ENCODE assay signal across 28 cellular contexts in genomic region chr14:85447883-85448282, GRCh38.
"Had no signal": no experiment of that assay in that cellular context is flagged by ENCODE, and none has a peak within 500 bp of the region (broad histone marks: within the 10 kb centered on the region; RNA-seq: fewer than 3 reads in every experiment).

No MANE protein-coding gene starts in this region.

- H3K4me1 ChIP-seq: neural progenitor cell, parathyroid adenoma, psoas muscle, right lobe of liver, stomach, upper lobe of left lung, vagina had no signal

- H3K27me3 Mint-ChIP-seq: progenitor cell of endocrine pancreas; stimulated activated naive B cell treated with anti-CD40 and anti-IgM and Interleukin-4, amounts not matched to agents 10 μg/mL and 1 μg/mL and 100 μg/mL, for 72 hours; stimulated activated naive CD8-positive, alpha-beta T cell treated with anti-CD3 and anti-CD28 coated beads, Interleukin-15, Interleukin-2, amounts not matched to agents 100 ng/mL and 50 ng/mL, for 24 hours had no signal

- H3K4me2 ChIP-seq: neural progenitor cell had no signal

- H3K36me3 ChIP-seq: neural progenitor cell, ovary, right lobe of liver, sigmoid colon, stomach, thoracic aorta, thyroid gland, tibial nerve, upper lobe of left lung, vagina had no signal

- H3K9me3 Mint-ChIP-seq: nephron; neural progenitor cell; stimulated activated naive B cell treated with anti-CD40 and anti-IgM and Interleukin-4, amounts not matched to agents 10 μg/mL and 1 μg/mL and 100 μg/mL, for 72 hours had no signal

- H3K27me3 ChIP-seq: neural progenitor cell, ovary, right lobe of liver, sigmoid colon, stomach, thyroid gland, tibial nerve, upper lobe of left lung, vagina had no signal

- H3K4me1 Mint-ChIP-seq: neural progenitor cell; stimulated activated effector memory CD8-positive, alpha-beta T cell treated with anti-CD3 and anti-CD28 coated beads, Interleukin-12 subunit alpha, Interleukin-12 subunit beta, amount 100 ng/mL, for 72 hours; stimulated activated naive B cell treated with anti-CD40 and anti-IgM and Interleukin-4, amounts not matched to agents 10 μg/mL and 1 μg/mL and 100 μg/mL, for 72 hours had no signal

- H3K4me3 ChIP-seq: neural progenitor cell, ovary, psoas muscle, right lobe of liver, sigmoid colon, stomach, thoracic aorta, thyroid gland, tibial nerve, upper lobe of left lung, vagina had no signal

- H3K4me3 Mint-ChIP-seq: nephron; neural progenitor cell; stimulated activated effector memory CD8-positive, alpha-beta T cell treated with anti-CD3 and anti-CD28 coated beads, Interleukin-12 subunit alpha, Interleukin-12 subunit beta, amount 100 ng/mL, for 72 hours; stimulated activated naive B cell treated with anti-CD40 and anti-IgM and Interleukin-4, amounts not matched to agents 10 μg/mL and 1 μg/mL and 100 μg/mL, for 72 hours; stimulated activated naive CD8-positive, alpha-beta T cell treated with anti-CD3 and anti-CD28 coated beads, Interleukin-15, Interleukin-2, amounts not matched to agents 100 ng/mL and 50 ng/mL, for 24 hours had no signal

- FAIRE-seq: small intestine, urothelium cell line had no signal

- H3K36me3 Mint-ChIP-seq: neural progenitor cell; stimulated activated effector memory CD8-positive, alpha-beta T cell treated with anti-CD3 and anti-CD28 coated beads, Interleukin-12 subunit alpha, Interleukin-12 subunit beta, amount 100 ng/mL, for 72 hours; stimulated activated naive B cell treated with anti-CD40 and anti-IgM and Interleukin-4, amounts not matched to agents 10 μg/mL and 1 μg/mL and 100 μg/mL, for 72 hours had no signal

- H3K27ac ChIP-seq: neural progenitor cell, ovary, parathyroid adenoma, psoas muscle, right lobe of liver, sigmoid colon, stomach, thoracic aorta, thyroid gland, tibial nerve, upper lobe of left lung, vagina had no signal

- H3K9ac ChIP-seq: neural progenitor cell, parathyroid adenoma had no signal

- DNase-seq: occipital lobe; ovary; posterior cingulate gyrus; psoas muscle; right cardiac atrium; right lobe of liver; sigmoid colon; small intestine; stimulated activated CD4-positive, alpha-beta T cell treated with anti-CD3 and anti-CD28 coated beads, Interleukin-15, amount 100 ng/mL, for 24 hours; stimulated activated CD4-positive, alpha-beta T cell treated with anti-CD3 and anti-CD28 coated beads, Interleukin-2, amount 100 ng/mL, for 24 hours; stimulated activated CD4-positive, alpha-beta T cell treated with anti-CD3 and anti-CD28 coated beads, Interleukin-2, amount 100 ng/mL, for 48 hours; stimulated activated CD4-positive, alpha-beta T cell treated with anti-CD3 and anti-CD28 coated beads, Interleukin-4, amount 100 ng/mL, for 24 hours; stimulated activated naive B cell treated with anti-CD40 and anti-IgM and Interleukin-4, amounts not matched to agents 10 μg/mL and 1 μg/mL and 100 μg/mL, for 72 hours; stimulated activated naive CD4-positive, alpha-beta T cell treated with Interleukin-2 at 50 U/mL for 16 hours; stomach; thyroid gland; trophoblast cell; upper lobe of left lung had no signal

- H2AFZ ChIP-seq: neural progenitor cell, parathyroid adenoma had no signal

- H3K27ac Mint-ChIP-seq: nephron; neural progenitor cell; progenitor cell of endocrine pancreas; stimulated activated effector memory CD8-positive, alpha-beta T cell treated with anti-CD3 and anti-CD28 coated beads, Interleukin-12 subunit alpha, Interleukin-12 subunit beta, amount 100 ng/mL, for 72 hours; stimulated activated naive B cell treated with anti-CD40 and anti-IgM and Interleukin-4, amounts not matched to agents 10 μg/mL and 1 μg/mL and 100 μg/mL, for 72 hours; stimulated activated naive CD8-positive, alpha-beta T cell treated with anti-CD3 and anti-CD28 coated beads, Interleukin-15, Interleukin-2, amounts not matched to agents 100 ng/mL and 50 ng/mL, for 24 hours had no signal

- H3K9me3 ChIP-seq: ovary, psoas muscle, right lobe of liver, sigmoid colon, stomach, thoracic aorta, thyroid gland, tibial nerve, upper lobe of left lung, vagina had no signal

- H3K79me2 ChIP-seq: parathyroid adenoma had no signal

- ATAC-seq: psoas muscle; right cardiac atrium; right lobe of liver; stimulated activated effector memory CD8-positive, alpha-beta T cell treated with anti-CD3 and anti-CD28 coated beads, Interleukin-12 subunit alpha, Interleukin-12 subunit beta, amount 100 ng/mL, for 72 hours; stimulated activated naive B cell treated with anti-CD40 and anti-IgM and Interleukin-4, amounts not matched to agents 10 μg/mL and 1 μg/mL and 100 μg/mL, for 72 hours had no signal
